ENCODE assay signal across 8 cellular contexts in genomic region chr20:34557936-34558319, GRCh38. TPM values are rescaled to one million over a fixed set of nuclear protein-coding genes. Genes with fewer than 3 reads are reported as not detected.
DNase-seq lines count a peak whose midpoint lies in the region; ATAC-seq, FAIRE-seq and TF ChIP-seq lines count a peak whose summit lies in the region.

No MANE protein-coding gene starts in this region.

- H3K9me3 ChIP-seq in keratinocyte (ENCODE audit: control insufficient read depth, low read depth, low read length), result no peaks in the 10 kb centered on the region

- H3K9ac ChIP-seq in keratinocyte (ENCODE audit: control insufficient read depth, extremely low read depth, insufficient read depth, low read length), result peak overlapping the region; percentile 84

- H3K4me1 ChIP-seq in keratinocyte (ENCODE audit: control insufficient read depth, extremely low read depth, insufficient read depth, low read length), result peaks cover 6% of the 10 kb centered on the region

- no peaks in the 10 kb centered on the region for H3K9me3 Mint-ChIP-seq in T-helper 1 cell treated with Interleukin-12 subunit alpha and Interleukin-12 subunit beta and Interleukin-4 antibody, amounts not matched to agents 30 μg/mL and 1 μg/mL, for 36 hours
- no peaks in the 10 kb centered on the region for H3K9me3 Mint-ChIP-seq in activated naive CD8-positive, alpha-beta T cell treated with anti-CD3 and anti-CD28 coated beads for 36 hours

- H3K27me3 Mint-ChIP-seq in T-helper 1 cell treated with Interleukin-12 subunit alpha and Interleukin-12 subunit beta and Interleukin-4 antibody, amounts not matched to agents 30 μg/mL and 1 μg/mL, for 36 hours (ENCODE audit: low read depth), result no peaks in the 10 kb centered on the region
- H3K27me3 Mint-ChIP-seq in activated naive CD8-positive, alpha-beta T cell treated with anti-CD3 and anti-CD28 coated beads for 36 hours, result no peaks in the 10 kb centered on the region

- no peaks in the 10 kb centered on the region for H4K20me1 ChIP-seq in keratinocyte (ENCODE audit: control insufficient read depth, extremely low read depth, insufficient read depth, low read length)

- no peaks in the 10 kb centered on the region for H3K79me2 ChIP-seq in keratinocyte (ENCODE audit: control insufficient read depth, insufficient read depth, low read length)

- H3K4me3 Mint-ChIP-seq in T-helper 1 cell treated with Interleukin-12 subunit alpha and Interleukin-12 subunit beta and Interleukin-4 antibody, amounts not matched to agents 30 μg/mL and 1 μg/mL, for 36 hours, result peak overlapping the region; percentile 89
- H3K4me3 Mint-ChIP-seq in activated naive CD8-positive, alpha-beta T cell treated with anti-CD3 and anti-CD28 coated beads for 36 hours, result peak overlapping the region; percentile 79

- peak overlapping the region; percentile 69 for H2AFZ ChIP-seq in keratinocyte (ENCODE audit: control insufficient read depth, low read length)

- no peaks in the 10 kb centered on the region for H3K36me3 ChIP-seq in keratinocyte (ENCODE audit: control insufficient read depth in 2 of 2, extremely low read depth in 1 of 2, insufficient read depth in 2 of 2, low read length in 2 of 2)

- peaks cover 1% of the 10 kb centered on the region for H3K36me3 Mint-ChIP-seq in T-helper 1 cell treated with Interleukin-12 subunit alpha and Interleukin-12 subunit beta and Interleukin-4 antibody, amounts not matched to agents 30 μg/mL and 1 μg/mL, for 36 hours (ENCODE audit: low read depth)
- H3K36me3 Mint-ChIP-seq in activated naive CD8-positive, alpha-beta T cell treated with anti-CD3 and anti-CD28 coated beads for 36 hours, result peaks cover 3% of the 10 kb centered on the region

- DNase-seq in T-helper 1 cell (no peak), keratinocyte (ENCODE audit: low read depth, low spot score) (no peak), superior temporal gyrus (ENCODE audit: extremely low spot score) (peak; percentile 33), hippocampal formation (lab: John Stamatoyannopoulos, UW) (no peak), GM10266 (ENCODE audit: extremely low spot score) (no peak)
- DNase-seq in activated naive CD8-positive, alpha-beta T cell treated with anti-CD3 and anti-CD28 coated beads for 36 hours, result no peak

- peak overlapping the region; percentile 70 for H3K27ac ChIP-seq in keratinocyte (ENCODE audit: control insufficient read depth, insufficient read depth, low read length)

- H3K4me1 Mint-ChIP-seq in T-helper 1 cell treated with Interleukin-12 subunit alpha and Interleukin-12 subunit beta and Interleukin-4 antibody, amounts not matched to agents 30 μg/mL and 1 μg/mL, for 36 hours (ENCODE audit: low read depth), result peaks cover 19% of the 10 kb centered on the region
- peaks cover 4% of the 10 kb centered on the region for H3K4me1 Mint-ChIP-seq in activated naive CD8-positive, alpha-beta T cell treated with anti-CD3 and anti-CD28 coated beads for 36 hours

- peak overlapping the region; percentile 54 to 74 (median 74) for H3K4me3 ChIP-seq in keratinocyte (ENCODE audit: control insufficient read depth in 2 of 3, extremely low read depth in 1 of 3, insufficient read depth in 2 of 3, low read depth in 1 of 3, low read length in 3 of 3)

- dilution Hi-C loops in keratinocyte (cut with MboI; ENCODE audit: extremely low pct_ligation_motif_present, low sequenced_read_pairs), result no loop called here

- H3K4me2 ChIP-seq in keratinocyte (ENCODE audit: control insufficient read depth, extremely low read depth, insufficient read depth, low read depth, low read length), result peak overlapping the region; percentile 72

- no peaks in the 10 kb centered on the region for H3K9me1 ChIP-seq in keratinocyte (ENCODE audit: control insufficient read depth, extremely low read depth, insufficient read depth, low read length)

- TF ChIP-seq CTCF in keratinocyte (optimal IDR thresholded peaks at IDR 0.05 in 1 of 3, IDR thresholded peaks at IDR 0.05 in 1 of 3, conservative IDR thresholded peaks at IDR 0.05 in 1 of 3; ENCODE audit: extremely low read depth in 1 of 3, insufficient read depth in 2 of 3, low read length in 3 of 3), result no peak
- no peak for TF ChIP-seq CTCF in GM10266 (IDR thresholded peaks at IDR 0.05; ENCODE audit: control insufficient read depth, insufficient read depth, low read depth, missing control alignments)

- peak; percentile 55 for FAIRE-seq in keratinocyte (lab: Jason Lieb, UNC)

- H3K27ac Mint-ChIP-seq in T-helper 1 cell treated with Interleukin-12 subunit alpha and Interleukin-12 subunit beta and Interleukin-4 antibody, amounts not matched to agents 30 μg/mL and 1 μg/mL, for 36 hours, result peak overlapping the region; percentile 91
- peak overlapping the region; percentile 75 for H3K27ac Mint-ChIP-seq in activated naive CD8-positive, alpha-beta T cell treated with anti-CD3 and anti-CD28 coated beads for 36 hours

- H3K27me3 ChIP-seq in keratinocyte (ENCODE audit: control insufficient read depth, extremely low read depth, insufficient read depth, low read length), result no peaks in the 10 kb centered on the region

- no peak for ATAC-seq in GM18868 (IDR thresholded peaks at IDR 0.05; ENCODE audit: unreplicated experiment)

RNA-seq across cellular contexts. Expression of gene MAP1LC3A, which starts 0.6 kb away (rescaled TPM):
- under 1 TPM; 0.62 to 0.95 TPM for total RNA-seq in activated naive CD8-positive, alpha-beta T cell treated with anti-CD3 and anti-CD28 coated beads for 36 hours
- polyA plus RNA-seq in keratinocyte, result 1.7 to 2.9 TPM (median 2.2 TPM) in 3 replicates
- polyA plus RNA-seq in keratinocyte (2011; ENCODE audit: low read depth), result 8.8 TPM
- polyA plus RNA-seq in keratinocyte (2011; cell fraction: cytosol; rRNA removed), result 1.6 and 2.0 TPM in 2 replicates
- polyA plus RNA-seq in keratinocyte (2011; cell fraction: nucleus; rRNA removed), result 1.3 and 2.3 TPM in 2 replicates
- 2.9 and 12.5 TPM in 2 replicates for polyA plus RNA-seq in keratinocyte (2012; ENCODE audit: low replicate concordance)
- 1.6 to 1.7 TPM in 2 of 3 replicates, not detected in the other for polyA minus RNA-seq in keratinocyte
- polyA minus RNA-seq in keratinocyte (2011; cell fraction: cytosol; rRNA and poly(A)+ RNA removed), result 4.8 TPM
- 1.5 and 1.7 TPM in 2 replicates for polyA minus RNA-seq in keratinocyte (2011; cell fraction: nucleus; rRNA and poly(A)+ RNA removed)

RNA-seq across cellular contexts. Expression of gene DYNLRB1, which starts 41.7 kb away (rescaled TPM):
- 10 to 100 TPM; 72.0 to 76.9 TPM for total RNA-seq in activated naive CD8-positive, alpha-beta T cell treated with anti-CD3 and anti-CD28 coated beads for 36 hours
- polyA plus RNA-seq in keratinocyte, result 126 to 227 TPM (median 156 TPM) in 3 replicates
- 50.1 TPM for polyA plus RNA-seq in keratinocyte (2011; ENCODE audit: low read depth)
- 204 and 229 TPM in 2 replicates for polyA plus RNA-seq in keratinocyte (2011; cell fraction: cytosol; rRNA removed)
- polyA plus RNA-seq in keratinocyte (2011; cell fraction: nucleus; rRNA removed), result 83.6 and 89.5 TPM in 2 replicates
- polyA plus RNA-seq in keratinocyte (2012; ENCODE audit: low replicate concordance), result 242 and 320 TPM in 2 replicates
- 133 to 171 TPM (median 164 TPM) in 3 replicates for polyA minus RNA-seq in keratinocyte
- 79.2 TPM for polyA minus RNA-seq in keratinocyte (2011; cell fraction: cytosol; rRNA and poly(A)+ RNA removed)
- 24.8 and 40.3 TPM in 2 replicates for polyA minus RNA-seq in keratinocyte (2011; cell fraction: nucleus; rRNA and poly(A)+ RNA removed)
